In genomic region chr12:110079477-110080400, GRCh38 we compare ENCODE assay signal across 9 cellular contexts. TPM values are rescaled to one million over a fixed set of nuclear protein-coding genes. Genes with fewer than 3 reads are reported as not detected.
DNase-seq lines count a peak whose midpoint lies in the region; ATAC-seq and TF ChIP-seq lines count a peak whose summit lies in the region.
"Had no signal": no experiment of that assay in that cellular context is flagged by ENCODE, and none has a peak within 500 bp of the region (broad histone marks: within the 10 kb centered on the region; RNA-seq: fewer than 3 reads in every experiment).

No MANE protein-coding gene starts in this region.

- DNase-seq in Peyer's patch = peak; percentile 56 to 86 (median 85)
- DNase-seq in activated gamma-delta T cell treated with anti-CD3 and anti-CD28 coated beads, Interleukin-2, amount 50 U/mL, for 16 hours (ENCODE audit: low read depth) = peak; percentile 59
- peak; percentile 22 for DNase-seq in iPS-NIHi7 (ENCODE audit: extremely low spot score)
- peak; percentile 31 to 55 (median 52) for DNase-seq in stimulated activated CD4-positive, alpha-beta T cell treated with anti-CD3 and anti-CD28 coated beads, TNF-alpha, amount 100 ng/mL, for 4 hours (ENCODE audit: low read depth in 3 of 3)
- DNase-seq in islet precursor cell = no peak
- DNase-seq in NCI-H128 (lab: John Stamatoyannopoulos, UW; ENCODE audit: unreplicated experiment) = no peak

- peaks cover 0 to 6% (median 2%) of the 10 kb centered on the region in 4 donors for H3K4me1 ChIP-seq in Peyer's patch

- peak overlapping the region; percentile 63 to 74 (median 66) for H3K27ac ChIP-seq in Peyer's patch
- H3K27ac ChIP-seq: VCaP had no signal

- H3K36me3 ChIP-seq in Peyer's patch = no peaks in the 10 kb centered on the region

- peak overlapping the region; percentile 7 to 28 (median 23) for H3K4me3 ChIP-seq in Peyer's patch

- H3K9me3 ChIP-seq in Peyer's patch = no peaks in the 10 kb centered on the region

- no peaks in the 10 kb centered on the region for H3K27me3 ChIP-seq in Peyer's patch

- TF ChIP-seq POLR2A in Peyer's patch (IDR thresholded peaks at IDR 0.05) = no peak

- TF ChIP-seq CTCF in Peyer's patch (IDR thresholded peaks at IDR 0.05) = no peak

- peak; percentile 58 for ATAC-seq in GM18858 (IDR thresholded peaks at IDR 0.05; ENCODE audit: unreplicated experiment)
- peak; percentile 84 for ATAC-seq in HG02938 (IDR thresholded peaks at IDR 0.05; ENCODE audit: unreplicated experiment)

RNA-seq across cellular contexts. Expression of gene C12orf76, which starts 31.4 kb away (rescaled TPM):
- 10 to 100 TPM; 14.9 to 23.1 (median 17.5) TPM for total RNA-seq in Peyer's patch

RNA-seq across cellular contexts. Expression of gene IFT81, which starts 44.4 kb away (rescaled TPM):
- 10 to 100 TPM in 1 of 4 donors, 1 to 10 TPM in 3; 2.5 to 20.6 (median 7.5) TPM for total RNA-seq in Peyer's patch

Comparison
In these comparisons a context has a peak if more than half of its experiments do, and no peak if none do; other contexts are left out.
1. DNase-seq: peak in Peyer's patch (3 of 3), activated gamma-delta T cell treated with anti-CD3 and anti-CD28 coated beads, Interleukin-2, amount 50 U/mL, for 16 hours (single experiment), iPS-NIHi7 (single experiment) and stimulated activated CD4-positive, alpha-beta T cell treated with anti-CD3 and anti-CD28 coated beads, TNF-alpha, amount 100 ng/mL, for 4 hours (3 of 3); none in islet precursor cell (single experiment) and NCI-H128 (single experiment).